Comparison of ENCODE assay signal across 8 cellular contexts in the genomic region with DNA sequence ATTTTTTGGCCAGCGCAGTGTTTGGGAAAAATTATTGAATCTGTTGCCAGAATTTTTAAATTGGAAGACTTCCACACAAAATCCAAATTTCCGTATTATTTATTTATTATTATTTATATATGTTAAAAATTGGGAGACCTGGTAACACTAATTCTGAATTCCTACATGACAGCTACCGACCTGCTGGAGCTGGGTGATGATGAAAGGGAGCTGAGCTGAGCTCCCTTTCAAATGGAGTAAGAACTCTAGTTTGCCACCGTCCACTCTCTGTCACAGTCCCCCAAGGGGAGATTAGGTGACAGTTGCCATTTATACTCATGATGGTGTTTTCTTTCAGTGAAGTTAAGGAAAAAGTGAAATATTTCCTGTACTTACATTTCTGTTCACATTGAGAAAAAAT. TPM values are rescaled to one million over a fixed set of nuclear protein-coding genes. Genes with fewer than 3 reads are reported as not detected.
DNase-seq lines count a peak whose midpoint lies in the region; ATAC-seq and TF ChIP-seq lines count a peak whose summit lies in the region.

No MANE protein-coding gene starts in this region.

- peaks cover 49% of the 10 kb centered on the region for H3K4me1 Mint-ChIP-seq in chondrocyte (ENCODE audit: low read depth)
- H3K4me1 Mint-ChIP-seq in natural killer cell treated with Interleukin-12 subunit alpha and Interleukin-12 subunit beta and Interleukin-15 and Interleukin-18, amount 100 ng/mL, for 72 hours (ENCODE audit: low read depth in 2 of 2), result peaks cover 36 to 51% of the 10 kb centered on the region in 2 donors

- no peaks in the 10 kb centered on the region for H3K27me3 Mint-ChIP-seq in chondrocyte (ENCODE audit: low read depth)
- H3K27me3 Mint-ChIP-seq in natural killer cell treated with Interleukin-12 subunit alpha and Interleukin-12 subunit beta and Interleukin-15 and Interleukin-18, amount 100 ng/mL, for 72 hours, result no peaks in the 10 kb centered on the region

- H3K9me3 Mint-ChIP-seq in chondrocyte (ENCODE audit: low read depth), result no peaks in the 10 kb centered on the region
- no peaks in the 10 kb centered on the region for H3K9me3 Mint-ChIP-seq in natural killer cell treated with Interleukin-12 subunit alpha and Interleukin-12 subunit beta and Interleukin-15 and Interleukin-18, amount 100 ng/mL, for 72 hours

- H3K18ac ChIP-seq in IMR-90 (ENCODE audit: low read depth, low read length), result no peak overlapping the region

- no peaks in the 10 kb centered on the region for H3K36me3 Mint-ChIP-seq in chondrocyte (ENCODE audit: low read depth)
- H3K36me3 Mint-ChIP-seq in natural killer cell treated with Interleukin-12 subunit alpha and Interleukin-12 subunit beta and Interleukin-15 and Interleukin-18, amount 100 ng/mL, for 72 hours, result no peaks in the 10 kb centered on the region

- H3K56ac ChIP-seq in IMR-90 (ENCODE audit: extremely low read depth, insufficient read depth, low read length), result peak overlapping the region; percentile 38; the same call in 1 of the 2 replicates

- H3K4me3 Mint-ChIP-seq in chondrocyte (ENCODE audit: unreplicated experiment), result peak overlapping the region; percentile 87
- peak overlapping the region; percentile 98 for H3K4me3 Mint-ChIP-seq in natural killer cell treated with Interleukin-12 subunit alpha and Interleukin-12 subunit beta and Interleukin-15 and Interleukin-18, amount 100 ng/mL, for 72 hours

- H4K5ac ChIP-seq in IMR-90 (ENCODE audit: low read depth, low read length), result no peak overlapping the region

- in situ Hi-C loops in IMR-90 (cut with MboI; ENCODE audit: low sequenced_read_pairs), result no loop called here

- no peak overlapping the region for H2BK20ac ChIP-seq in IMR-90 (ENCODE audit: low read depth, low read length)

- H4K91ac ChIP-seq in IMR-90 (ENCODE audit: insufficient read depth, low read depth, low read length), result no peak overlapping the region

- H3K36me3 ChIP-seq in IMR-90 (ENCODE audit: control insufficient read depth, insufficient read depth, low read length), result no peaks in the 10 kb centered on the region

- no CpG with 5 or more reads among the region's 4 CpGs for WGBS in IMR-90 (ENCODE audit: extremely low coverage in 2 of 2, insufficient read length in 1 of 2), 2 experiments

- no peak overlapping the region for H2AK9ac ChIP-seq in IMR-90 (replicated peaks; ENCODE audit: low read depth, low read length, poor library complexity)

- H4K8ac ChIP-seq in IMR-90 (ENCODE audit: low read depth in 2 of 2, low read length in 2 of 2), result no peak overlapping the region

- peak overlapping the region; percentile 82 for H3K9ac ChIP-seq in IMR-90 (ENCODE audit: low read depth, low read length)

- CTCF ChIA-PET in IMR-90 (lab: Yijun Ruan, JAX), result interaction anchor here (0.6 to 1.3 kb wide), 2 partner anchors 11 to 26 kb away, joined by 3 to 5 read pairs; no protein-coding TSS in a partner anchor

- H3K27me3 ChIP-seq in IMR-90 (ENCODE audit: control insufficient read depth, insufficient read depth, low read length), result no peaks in the 10 kb centered on the region

- dilution Hi-C loops in IMR-90 (cut with HindIII; ENCODE audit: low sequenced_read_pairs, unreplicated experiment), result no loop called here

- H3K79me1 ChIP-seq in IMR-90 (ENCODE audit: low read depth in 1 of 2, low read length in 2 of 2), result peaks cover 4 to 57% of the 10 kb centered on the region in 2 experiments

- DNase-seq in AG20443 (ENCODE audit: low spot score), result peak; percentile 30
- no peak for DNase-seq in IMR-90
- no peak for DNase-seq in chondrocyte (ENCODE audit: low spot score)
- no peak for DNase-seq in natural killer cell treated with Interleukin-12 subunit alpha and Interleukin-12 subunit beta and Interleukin-15 and Interleukin-18, amount 100 ng/mL, for 72 hours (ENCODE audit: low spot score)
- DNase-seq in kidney tubule cell (ENCODE audit: low spot score), result no peak
- no peak for DNase-seq in SKM-1 treated with dmso at 0.1 percent for 144 hours (lab: John Stamatoyannopoulos, UW; ENCODE audit: unreplicated experiment)

- H3K4me1 ChIP-seq in IMR-90 (ENCODE audit: control insufficient read depth, insufficient read depth, low read length), result peaks cover 17% of the 10 kb centered on the region

- no peak overlapping the region for H2BK5ac ChIP-seq in IMR-90 (ENCODE audit: low read depth, low read length, poor library complexity, severe bottlenecking)

- no peak for TF ChIP-seq POLR2A in IMR-90 (IDR thresholded peaks at IDR 0.05; ENCODE audit: low read depth, low read length)

- H2AK5ac ChIP-seq in IMR-90 (ENCODE audit: low read depth, low read length), result no peak overlapping the region

- peaks cover 50% of the 10 kb centered on the region for H4K20me1 ChIP-seq in IMR-90 (ENCODE audit: insufficient read depth, low read length)

- H2AFZ ChIP-seq in IMR-90 (replicated peaks; ENCODE audit: low read length, poor library complexity), result no peak overlapping the region

- H2BK15ac ChIP-seq in IMR-90 (ENCODE audit: low read depth, low read length), result no peak overlapping the region

- intact Hi-C loops in IMR-90 (cut with micrococcal nuclease), result loop anchor here (2.0 kb wide), 1 partner anchor 16 kb away; no protein-coding TSS in a partner anchor

- H3K4me2 ChIP-seq in IMR-90 (ENCODE audit: low read depth, low read length), result peak overlapping the region; percentile 90

- H3K27ac Mint-ChIP-seq in chondrocyte (ENCODE audit: unreplicated experiment), result peak overlapping the region; percentile 84
- peak overlapping the region; percentile 80 to 93 for H3K27ac Mint-ChIP-seq in natural killer cell treated with Interleukin-12 subunit alpha and Interleukin-12 subunit beta and Interleukin-15 and Interleukin-18, amount 100 ng/mL, for 72 hours

- peaks cover 13% of the 10 kb centered on the region for H3K9me1 ChIP-seq in IMR-90 (ENCODE audit: insufficient read depth, low read length)

- H3K9me3 ChIP-seq in IMR-90 (ENCODE audit: control insufficient read depth, insufficient read depth, low read length), result no peaks in the 10 kb centered on the region

- ATAC-seq in IMR-90 (ENCODE audit: low read depth) (no peak), GM19397 (IDR thresholded peaks at IDR 0.05; ENCODE audit: unreplicated experiment) (no peak), GM21390 (IDR thresholded peaks at IDR 0.05; ENCODE audit: unreplicated experiment) (no peak)
- no peak for ATAC-seq in natural killer cell treated with Interleukin-12 subunit alpha and Interleukin-12 subunit beta and Interleukin-15 and Interleukin-18, amount 100 ng/mL, for 72 hours

- TF ChIP-seq CTCF in IMR-90 (conservative IDR thresholded peaks at IDR 0.05; ENCODE audit: low read depth, low read length) (no peak), chondrocyte (IDR thresholded peaks at IDR 0.05) (no peak)

- no peak for TF ChIP-seq RAD21 in IMR-90 (IDR thresholded peaks at IDR 0.05; ENCODE audit: low read length)

- H3K14ac ChIP-seq in IMR-90 (replicated peaks; ENCODE audit: low read depth, low read length), result peak overlapping the region; percentile 64; the same call in 1 of the 2 replicates

- H3K4ac ChIP-seq in IMR-90 (ENCODE audit: low read depth, low read length), result no peak overlapping the region

- H3K23ac ChIP-seq in IMR-90 (ENCODE audit: low read depth, low read length), result peak overlapping the region; percentile 74

- peak overlapping the region; percentile 92 for H3K4me3 ChIP-seq in IMR-90 (ENCODE audit: insufficient read depth, low read depth, low read length)

- peak overlapping the region; percentile 94 for H3K27ac ChIP-seq in IMR-90 (ENCODE audit: insufficient read depth, low read length)

- no peak overlapping the region for H2BK120ac ChIP-seq in IMR-90 (ENCODE audit: low read depth, low read length)

- POLR2A ChIA-PET in IMR-90 (lab: Charles Lee; ENCODE audit: unreplicated experiment), result no interaction called here

- BruUV-seq in IMR-90 (replicated peaks; lab: Mats Ljungman, UMichigan), result no TSS peak

TF ChIP-seq in IMR-90, 13 proteins besides CTCF, POLR2A, EP300 and RAD21 (continues in another document):
- TF ChIP-seq MXI1 (IDR thresholded peaks at IDR 0.05; ENCODE audit: borderline replicate concordance, low read depth, low read length) (no peak), RCOR1 (IDR thresholded peaks at IDR 0.05; ENCODE audit: insufficient replicate concordance, low read length) (no peak), SMC3 (IDR thresholded peaks at IDR 0.05; ENCODE audit: low read depth, low read length) (no peak), MAZ (IDR thresholded peaks at IDR 0.05; ENCODE audit: borderline replicate concordance, low read depth, low read length) (no peak), MAFK (IDR thresholded peaks at IDR 0.05; ENCODE audit: low read depth, low read length) (no peak), RFX5 (IDR thresholded peaks at IDR 0.05; ENCODE audit: low read depth, low read length) (no peak), BHLHE40 (IDR thresholded peaks at IDR 0.05; ENCODE audit: low read depth, low read length) (no peak), FOS (IDR thresholded peaks at IDR 0.05; ENCODE audit: low read depth, low read length) (no peak), CEBPB (IDR thresholded peaks at IDR 0.05; ENCODE audit: low read depth, low read length) (no peak), NFE2L2 (IDR thresholded peaks at IDR 0.05; ENCODE audit: low read depth, low read length) (no peak), CHD1 (IDR thresholded peaks at IDR 0.05; ENCODE audit: low read depth, low read length) (no peak)
- TF ChIP-seq, protein P1, sequence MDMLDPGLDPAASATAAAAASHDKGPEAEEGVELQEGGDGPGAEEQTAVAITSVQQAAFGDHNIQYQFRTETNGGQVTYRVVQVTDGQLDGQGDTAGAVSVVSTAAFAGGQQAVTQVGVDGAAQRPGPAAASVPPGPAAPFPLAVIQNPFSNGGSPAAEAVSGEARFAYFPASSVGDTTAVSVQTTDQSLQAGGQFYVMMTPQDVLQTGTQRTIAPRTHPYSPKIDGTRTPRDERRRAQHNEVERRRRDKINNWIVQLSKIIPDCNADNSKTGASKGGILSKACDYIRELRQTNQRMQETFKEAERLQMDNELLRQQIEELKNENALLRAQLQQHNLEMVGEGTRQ (IDR thresholded peaks at IDR 0.05; ENCODE audit: low read depth, low read length), result no peak

RNA-seq across cellular contexts. Expression of a gene that starts 1.4 kb away (rescaled TPM):
- total RNA-seq in IMR-90 (2012; rRNA removed) (4.7 and 6.7 TPM in 2 replicates), chondrocyte (33.8 to 39.7 TPM (median 37.7 TPM) in 3 replicates)
- 14.8 and 17.3 TPM in 2 replicates for polyA plus RNA-seq in IMR-90 (2012; rRNA removed)
- polyA plus RNA-seq in IMR-90 (2012; cell fraction: cytosol; rRNA removed), result 7.9 and 10.2 TPM in 2 replicates
- polyA plus RNA-seq in IMR-90 (2012; cell fraction: nucleus; rRNA removed; ENCODE audit: low replicate concordance), result 34.6 and 47.3 TPM in 2 replicates
- total RNA-seq in natural killer cell treated with Interleukin-12 subunit alpha and Interleukin-12 subunit beta and Interleukin-15 and Interleukin-18, amount 100 ng/mL, for 72 hours, result 10 to 100 TPM; 44.1 to 69.4 TPM
